ENCODE assay signal across 8 cellular contexts in the genomic region with DNA sequence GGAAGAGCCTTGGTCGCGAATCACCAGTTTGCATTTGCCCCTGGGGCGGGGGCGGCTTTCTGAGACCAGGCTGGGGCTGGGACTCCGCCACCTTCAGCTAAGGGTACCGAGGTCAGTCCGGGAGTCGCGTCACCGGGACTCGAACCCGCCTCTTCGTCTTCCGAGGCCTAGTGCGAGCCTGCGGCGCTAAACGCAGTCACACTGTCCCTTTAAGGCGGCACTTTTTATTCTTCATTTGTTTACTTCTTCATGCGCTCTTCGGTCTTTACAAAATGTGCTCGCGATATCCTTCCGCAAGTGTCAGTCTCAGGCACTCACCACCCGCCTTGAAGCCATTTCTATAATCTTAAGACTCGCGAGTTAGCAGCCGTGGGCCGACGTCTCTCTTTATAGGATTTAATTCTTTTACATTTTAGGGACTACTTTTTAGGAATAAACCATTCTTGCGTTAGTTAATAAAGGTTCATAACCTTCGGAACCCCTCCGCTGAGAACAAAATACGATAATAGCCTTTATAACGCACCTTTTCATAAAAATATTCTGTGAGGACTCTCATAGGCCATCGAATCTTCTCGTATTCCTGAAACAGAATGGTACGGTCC. TPM values are rescaled to one million over a fixed set of nuclear protein-coding genes. Genes with fewer than 3 reads are reported as not detected.
DNase-seq lines count a peak whose midpoint lies in the region; ATAC-seq and TF ChIP-seq lines count a peak whose summit lies in the region.

No MANE protein-coding gene starts in this region.

- no peaks in the 10 kb centered on the region for H3K36me3 ChIP-seq in MM.1S (replicated peaks; ENCODE audit: insufficient read depth, low read length)
- no peaks in the 10 kb centered on the region for H3K36me3 ChIP-seq in neuron (ENCODE audit: insufficient read depth, low read length)
- H3K36me3 ChIP-seq in suprapubic skin = no peaks in the 10 kb centered on the region

- WGBS in suprapubic skin = under 1% methylated on average over 38 of the region's 38 CpGs

- TF ChIP-seq EP300 in suprapubic skin (IDR thresholded peaks at IDR 0.05) = no peak

- no peaks in the 10 kb centered on the region for H3K9me2 ChIP-seq in MM.1S (replicated peaks; ENCODE audit: insufficient read depth, low read length)

- no peak for ATAC-seq in GM19463 (IDR thresholded peaks at IDR 0.05; ENCODE audit: unreplicated experiment)

- H3K79me2 ChIP-seq in MM.1S (ENCODE audit: low read length) = peaks cover 25% of the 10 kb centered on the region

- peak overlapping the region; percentile 81 for H3K4me2 ChIP-seq in MM.1S (ENCODE audit: low read depth, low read length)

- H3K9me3 ChIP-seq in MM.1S (replicated peaks; ENCODE audit: insufficient read depth, low read length) (no peaks in the 10 kb centered on the region), neuron (ENCODE audit: low read length) (no peaks in the 10 kb centered on the region), suprapubic skin (no peaks in the 10 kb centered on the region)

- TF ChIP-seq POLR2A in suprapubic skin (IDR thresholded peaks at IDR 0.05) = no peak

- H4K20me1 ChIP-seq in MM.1S (ENCODE audit: insufficient read depth, low read length) = no peaks in the 10 kb centered on the region; the same call in 1 of the 2 replicates

- H3F3A ChIP-seq in MM.1S (ENCODE audit: insufficient read depth, low read length) = peaks cover 40% of the 10 kb centered on the region

- no peaks in the 10 kb centered on the region for H3K27me3 ChIP-seq in MM.1S (replicated peaks; ENCODE audit: insufficient read depth, low read length)
- no peaks in the 10 kb centered on the region for H3K27me3 ChIP-seq in neuron (ENCODE audit: insufficient read depth, low read length)
- no peaks in the 10 kb centered on the region for H3K27me3 ChIP-seq in suprapubic skin

- H3K4me3 ChIP-seq in GM08714 (ENCODE audit: low read length) (peak overlapping the region; percentile 66), MM.1S (ENCODE audit: low read length) (peak overlapping the region; percentile 82), neuron (ENCODE audit: low read length) (peak overlapping the region; percentile 69), suprapubic skin (peak overlapping the region; percentile 76)

- peak overlapping the region; percentile 97 for H3K9ac ChIP-seq in MM.1S (ENCODE audit: low read length)

- no peak for TF ChIP-seq CTCF in MM.1S (IDR thresholded peaks at IDR 0.05; ENCODE audit: low read length)
- TF ChIP-seq CTCF in suprapubic skin (IDR thresholded peaks at IDR 0.05) = no peak

- H3K4me1 ChIP-seq in MM.1S (ENCODE audit: low read length) (peaks cover 13% of the 10 kb centered on the region), neuron (ENCODE audit: insufficient read depth, low read length) (peaks cover 30% of the 10 kb centered on the region), suprapubic skin (peaks cover 63% of the 10 kb centered on the region)

- H2AFZ ChIP-seq in MM.1S (ENCODE audit: low read length) (peak overlapping the region; percentile 71), neuron (ENCODE audit: low read depth, low read length) (peak overlapping the region; percentile 59)

- DNase-seq in MM.1S = peak; percentile 93
- DNase-seq in SHP77 treated with DMSO at 0.1 percent for 48 hours (lab: John Stamatoyannopoulos, UW) = peak; percentile 81
- DNase-seq in activated gamma-delta T cell treated with anti-CD3 and anti-CD28 coated beads, Interleukin-2, amount 50 U/mL, for 16 hours (ENCODE audit: low read depth) = peak; percentile 62
- DNase-seq in foreskin melanocyte = peak; percentile 92
- no peak for DNase-seq in suprapubic skin (ENCODE audit: low spot score in 2 of 2)

- H3K27ac ChIP-seq in MM.1S (ENCODE audit: low read length) (peak overlapping the region; percentile 91), suprapubic skin (peak overlapping the region; percentile 100)

RNA-seq across cellular contexts. Expression of a gene that starts 0.6 kb away (rescaled TPM):
- 10 to 100 TPM; 23.1 to 35.6 (median 27.8) TPM for total RNA-seq in suprapubic skin

RNA-seq across cellular contexts. Expression of a gene that starts 12.2 kb away (rescaled TPM):
- 10 to 100 TPM in 2 of 4 donors, 1 to 10 TPM in 2; 6.2 to 37.7 (median 10.9) TPM for total RNA-seq in suprapubic skin

RNA-seq across cellular contexts. Expression of a gene that starts 14.0 kb away (rescaled TPM):
- 10 to 100 TPM in 1 of 4 donors, 1 to 10 TPM in 3; 2.2 to 10.4 (median 4.4) TPM for total RNA-seq in suprapubic skin

RNA-seq across cellular contexts. Expression of a gene that starts 15.4 kb away (rescaled TPM):
- total RNA-seq in suprapubic skin = 10 to 100 TPM; 44.7 to 87.1 (median 58.3) TPM

Comparison
In these comparisons a context has a peak if more than half of its experiments do, and no peak if none do; other contexts are left out.
1. DNase-seq: peak in MM.1S (single experiment), SHP77 treated with DMSO at 0.1 percent for 48 hours (single experiment), activated gamma-delta T cell treated with anti-CD3 and anti-CD28 coated beads, Interleukin-2, amount 50 U/mL, for 16 hours (single experiment) and foreskin melanocyte (single experiment); none in suprapubic skin (0 of 2).
2. Peak in every context shown above with its lines, with median percentiles within 50 percentile points of each other: H3K4me3 ChIP-seq.